ENCODE assay signal across 13 cellular contexts in the genomic region with DNA sequence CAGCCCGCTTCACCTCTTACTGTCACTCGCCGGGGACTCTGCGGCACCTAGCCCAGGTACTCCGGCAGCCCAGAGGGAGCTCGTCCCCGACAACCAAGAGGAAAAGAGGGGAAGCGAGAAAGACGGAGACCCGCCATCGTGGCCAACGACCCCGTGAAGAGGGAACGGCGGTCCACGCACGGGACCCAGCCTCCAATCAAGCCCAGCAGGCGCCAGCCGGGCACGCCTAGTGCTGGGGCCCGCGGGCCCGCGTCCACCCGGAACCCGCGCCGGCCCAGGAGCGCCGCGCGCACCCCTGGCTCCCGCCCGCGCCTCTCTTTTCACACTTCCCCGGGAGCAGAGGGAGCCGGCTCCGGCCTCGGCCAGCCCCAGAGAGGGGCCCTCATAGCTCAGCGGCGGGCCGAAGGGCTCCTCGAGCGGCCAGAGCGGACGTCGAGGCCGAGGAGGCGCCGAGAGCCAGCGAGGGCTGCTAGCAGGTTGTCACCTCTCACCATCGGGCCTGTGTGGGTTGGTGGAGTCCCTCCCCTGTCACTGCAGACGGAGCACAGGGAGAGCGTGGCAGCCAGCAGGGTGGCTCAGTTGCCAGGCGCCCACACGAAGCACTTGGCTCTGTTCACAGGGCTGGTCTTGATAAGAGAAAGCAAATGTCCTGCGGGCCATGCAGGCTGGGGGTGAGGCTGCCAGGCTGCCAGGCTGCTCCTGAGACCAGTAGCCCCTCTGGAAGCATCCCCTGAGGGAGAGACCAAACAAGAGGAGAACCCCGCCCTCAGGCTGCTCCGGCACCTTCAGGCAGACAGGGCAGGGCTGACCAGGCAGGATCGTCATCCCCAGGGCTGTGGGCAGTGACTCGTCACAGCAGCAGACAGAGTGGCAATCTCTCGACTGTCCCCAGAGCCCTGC. TPM values are rescaled to one million over a fixed set of nuclear protein-coding genes. Genes with fewer than 3 reads are reported as not detected.
DNase-seq lines count a peak whose midpoint lies in the region; ATAC-seq, FAIRE-seq and TF ChIP-seq lines count a peak whose summit lies in the region.
"Had no signal": no experiment of that assay in that cellular context is flagged by ENCODE, and none has a peak within 500 bp of the region (broad histone marks: within the 10 kb centered on the region; RNA-seq: fewer than 3 reads in every experiment).

No MANE protein-coding gene starts in this region.

- peaks cover 15% of the 10 kb centered on the region for H3K4me1 Mint-ChIP-seq in astrocyte (ENCODE audit: low read depth, unreplicated experiment)
- no peaks in the 10 kb centered on the region for H3K4me1 Mint-ChIP-seq in Caco-2 (ENCODE audit: low read depth, unreplicated experiment)
- H3K4me1 Mint-ChIP-seq: activated CD4-positive, alpha-beta T cell treated with anti-CD3 and anti-CD28 coated beads, Interleukin-2, amount 10 ng/mL, durations not matched to agents 7 days and 5 days had no signal

- no peaks in the 10 kb centered on the region for H3K27me3 Mint-ChIP-seq in astrocyte (ENCODE audit: low read depth, unreplicated experiment)
- H3K27me3 Mint-ChIP-seq in Caco-2 (ENCODE audit: insufficient read depth, unreplicated experiment), result no peaks in the 10 kb centered on the region

- no peaks in the 10 kb centered on the region for H3K9me3 Mint-ChIP-seq in astrocyte (ENCODE audit: unreplicated experiment)
- H3K9me3 Mint-ChIP-seq in Caco-2 (ENCODE audit: unreplicated experiment), result no peaks in the 10 kb centered on the region
- H3K9me3 Mint-ChIP-seq: activated CD4-positive, alpha-beta T cell treated with anti-CD3 and anti-CD28 coated beads, Interleukin-2, amount 10 ng/mL, durations not matched to agents 7 days and 5 days; stimulated activated naive CD8-positive, alpha-beta T cell treated with anti-CD3 and anti-CD28 coated beads, Interleukin-15, Interleukin-2, amounts not matched to agents 100 ng/mL and 50 ng/mL, for 24 hours had no signal

- H2AFZ ChIP-seq in astrocyte (ENCODE audit: low read depth, low read length) (peak overlapping the region; percentile 47), HepG2 (ENCODE audit: low read length) (no peak overlapping the region)

- BruUV-seq in HepG2 (replicated peaks; lab: Mats Ljungman, UMichigan) (no TSS peak), Caco-2 (replicated peaks; lab: Mats Ljungman, UMichigan) (no TSS peak)

- H3K9ac ChIP-seq in astrocyte (ENCODE audit: low read length), result no peak overlapping the region
- H3K9ac ChIP-seq in HepG2 (ENCODE audit: insufficient read depth, low read depth, low read length), result no peak overlapping the region

- H3K27me3 ChIP-seq in astrocyte (ENCODE audit: insufficient read depth, low read length) (no peaks in the 10 kb centered on the region), HepG2 (ENCODE audit: control insufficient read depth in 1 of 2, insufficient read depth in 2 of 2, low read length in 2 of 2) (peaks cover 0 to 9% of the 10 kb centered on the region in 2 experiments; a peak in 1 of 5 replicates), tibial artery (no peaks in the 10 kb centered on the region), Caco-2 (replicated peaks; ENCODE audit: control insufficient read depth, insufficient read depth, low read length) (no peaks in the 10 kb centered on the region)

- H3K79me2 ChIP-seq in astrocyte (ENCODE audit: insufficient read depth, low read length), result no peaks in the 10 kb centered on the region
- H3K79me2 ChIP-seq in HepG2 (ENCODE audit: insufficient read depth, low read length), result no peaks in the 10 kb centered on the region

- in situ Hi-C loops in HepG2 (cut with HindIII; ENCODE audit: extremely low pct_ligation_motif_present, low pct_unique_long_range_greater_than_20kb), result no loop called here

- H3K27ac ChIP-seq in astrocyte (ENCODE audit: low read depth, low read length) (no peak overlapping the region), HepG2 (ENCODE audit: extremely low read length, insufficient read depth, low read length) (no peak overlapping the region), tibial artery (peak overlapping the region; percentile 73 to 84)

- H3K4me1 ChIP-seq in astrocyte (ENCODE audit: insufficient read depth, low read length), result peaks cover 2% of the 10 kb centered on the region
- peaks cover 27% of the 10 kb centered on the region for H3K4me1 ChIP-seq in HepG2 (ENCODE audit: insufficient read depth, low read length)
- peaks cover 3 to 79% (median 63%) of the 10 kb centered on the region in 4 donors for H3K4me1 ChIP-seq in tibial artery
- H3K4me1 ChIP-seq in Caco-2, result no peaks in the 10 kb centered on the region

- 90% methylated on average over 58 of the region's 62 CpGs for WGBS in HepG2 (ENCODE audit: low lambda C conversion rate)

- peak; percentile 15 for DNase-seq in activated CD4-positive, alpha-beta T cell treated with anti-CD3 and anti-CD28 coated beads for 48 hours
- DNase-seq in activated CD4-positive, alpha-beta T cell treated with anti-CD3 and anti-CD28 coated beads, Interleukin-2, amount 50 U/mL, for 48 hours, result no peak
- DNase-seq in astrocyte (ENCODE audit: low read depth) (no peak), HepG2 (ENCODE audit: low spot score) (no peak), tibial artery (peak; percentile 32 to 72), Caco-2 (no peak)
- DNase-seq: activated CD4-positive, alpha-beta T cell treated with anti-CD3 and anti-CD28 coated beads, Interleukin-2, amount 10 ng/mL, durations not matched to agents 7 days and 5 days had no signal

- H4K20me1 ChIP-seq in astrocyte (ENCODE audit: insufficient read depth, low read length) (no peaks in the 10 kb centered on the region), HepG2 (ENCODE audit: insufficient read depth, low read length) (no peaks in the 10 kb centered on the region; the same call in 1 of the 2 replicates)

- H3K27ac Mint-ChIP-seq in astrocyte (ENCODE audit: unreplicated experiment), result no peak overlapping the region
- no peak overlapping the region for H3K27ac Mint-ChIP-seq in Caco-2 (ENCODE audit: unreplicated experiment)
- H3K27ac Mint-ChIP-seq: activated CD4-positive, alpha-beta T cell treated with anti-CD3 and anti-CD28 coated beads, Interleukin-2, amount 10 ng/mL, durations not matched to agents 7 days and 5 days; stimulated activated naive CD8-positive, alpha-beta T cell treated with anti-CD3 and anti-CD28 coated beads, Interleukin-15, Interleukin-2, amounts not matched to agents 100 ng/mL and 50 ng/mL, for 24 hours had no signal

- CTCF ChIA-PET in HepG2 (lab: Yijun Ruan, JAX; ENCODE audit: low intra/inter-chr PET ratio, low total read pairs) (no interaction called here), Caco-2 (lab: Charles Lee) (interaction anchor here (1.0 to 1.2 kb wide), 2 partner anchors 23 to 91 kb away, joined by 3 to 4 read pairs; no protein-coding TSS in a partner anchor)

- POLR2A ChIA-PET in HepG2 (lab: Yijun Ruan, JAX) (interaction anchor here (1.0 to 1.3 kb wide), 2 partner anchors 10 to 22 kb away, joined by 3 read pairs; no protein-coding TSS in a partner anchor), Caco-2 (lab: Charles Lee) (no interaction called here)

- TF ChIP-seq CTCF in astrocyte (IDR thresholded peaks at IDR 0.05; ENCODE audit: insufficient read depth, low read depth, low read length) (no peak), HepG2 (CRISPR knock-in tag; IDR thresholded peaks at IDR 0.05) (no peak), tibial artery (IDR thresholded peaks at IDR 0.05) (no peak), Caco-2 (IDR thresholded peaks at IDR 0.05; ENCODE audit: insufficient read depth in 1 of 2, low read depth in 1 of 2, low read length in 1 of 2, severe bottlenecking in 1 of 2, unreplicated experiment in 1 of 2) (no peak)

- H3K9me3 ChIP-seq in astrocyte (ENCODE audit: insufficient read depth, low read depth, low read length) (no peaks in the 10 kb centered on the region), HepG2 (ENCODE audit: low read length) (no peaks in the 10 kb centered on the region), tibial artery (no peaks in the 10 kb centered on the region), Caco-2 (no peaks in the 10 kb centered on the region)
- H3K9me3 ChIP-seq: HAP-1 had no signal

- TF ChIP-seq EP300 in HepG2 (IDR thresholded peaks at IDR 0.05; ENCODE audit: low read depth in 2 of 2, low read length in 2 of 2) (no peak), HepG2 (CRISPR knock-in tag; IDR thresholded peaks at IDR 0.05; ENCODE audit: borderline replicate concordance) (no peak)

- no peak for TF ChIP-seq POLR2A in HepG2 (IDR thresholded peaks at IDR 0.05; ENCODE audit: insufficient read depth in 1 of 2, low read depth in 2 of 2, low read length in 2 of 2)

- no peak for TF ChIP-seq RAD21 in HepG2 (CRISPR knock-in tag; IDR thresholded peaks at IDR 0.05)

- peak overlapping the region; percentile 57 for H3K4me2 ChIP-seq in astrocyte (ENCODE audit: low read length)
- H3K4me2 ChIP-seq in HepG2 (ENCODE audit: low read depth, low read length), result no peak overlapping the region

- H3K36me3 ChIP-seq in astrocyte (ENCODE audit: insufficient read depth, low read length) (no peaks in the 10 kb centered on the region), HepG2 (replicated peaks in 1 of 2; ENCODE audit: control insufficient read depth in 1 of 2, insufficient read depth in 2 of 2, low read length in 2 of 2) (0 out of 5 replicates have a peak, but pooled peaks cover 0 to 1% of the 10 kb centered on the region in 2 experiments), tibial artery (no peaks in the 10 kb centered on the region), Caco-2 (ENCODE audit: control insufficient read depth, insufficient read depth, low read length) (no peaks in the 10 kb centered on the region; the same call in 1 of the 2 replicates)
- H3K36me3 ChIP-seq: HAP-1 had no signal

- H3K4me3 ChIP-seq in astrocyte (ENCODE audit: insufficient read depth, low read depth, low read length) (no peak overlapping the region), HepG2 (replicated peaks in 1 of 3; ENCODE audit: insufficient read depth in 1 of 3, low read depth in 2 of 3, low read length in 3 of 3) (no peak overlapping the region), tibial artery (peak overlapping the region in 1 of 2 donors; percentile 35), Caco-2 (ENCODE audit: low read depth, low read length) (no peak overlapping the region)
- H3K4me3 ChIP-seq: HAP-1, K562 had no signal

- ATAC-seq in HepG2, result no peak; the same call in 2 of the 3 replicates
- ATAC-seq in HG02852 (IDR thresholded peaks at IDR 0.05; ENCODE audit: unreplicated experiment), result no peak
- ATAC-seq in HG02870 (IDR thresholded peaks at IDR 0.05; ENCODE audit: unreplicated experiment), result no peak
- ATAC-seq: K562 had no signal

- H3K36me3 Mint-ChIP-seq in astrocyte (ENCODE audit: low read depth, unreplicated experiment) (peaks cover 2% of the 10 kb centered on the region), Caco-2 (ENCODE audit: insufficient read depth, unreplicated experiment) (no peaks in the 10 kb centered on the region)

- FAIRE-seq in astrocyte (lab: Jason Lieb, UNC) (no peak), HepG2 (lab: Jason Lieb, UNC) (no peak)
- FAIRE-seq: bronchial epithelial cell, K562 had no signal

- intact Hi-C loops in HepG2 (cut with micrococcal nuclease; ENCODE audit: unreplicated experiment) (no loop called here), tibial artery (cut with DNase I; ENCODE audit: low total_unique reads) (loop anchor here (5.0 kb wide), 1 partner anchor 36 kb away; a partner anchor contains a TSS), Caco-2 (cut with micrococcal nuclease; ENCODE audit: unreplicated experiment) (no loop called here)

- H3K4me3 Mint-ChIP-seq in astrocyte (ENCODE audit: unreplicated experiment) (no peak overlapping the region), Caco-2 (ENCODE audit: unreplicated experiment) (no peak overlapping the region)
- H3K4me3 Mint-ChIP-seq: activated CD4-positive, alpha-beta T cell treated with anti-CD3 and anti-CD28 coated beads, Interleukin-2, amount 10 ng/mL, durations not matched to agents 7 days and 5 days; stimulated activated naive CD8-positive, alpha-beta T cell treated with anti-CD3 and anti-CD28 coated beads, Interleukin-15, Interleukin-2, amounts not matched to agents 100 ng/mL and 50 ng/mL, for 24 hours had no signal

RNA-seq across cellular contexts. Expression of a gene that starts 36.9 kb away (rescaled TPM):
- total RNA-seq in astrocyte (9.6 and 9.8 TPM in 2 replicates), HepG2 (2016; rRNA removed; fragmentation: Illumina TruSeq; extraction: Trizol) (2.5 and 3.1 TPM in 2 replicates), Caco-2 (2022) (21.0 and 22.9 TPM in 2 replicates)
- total RNA-seq in HepG2 (2016; cell fraction: cytosol; rRNA removed; fragmentation: Illumina TruSeq; extraction: Trizol; ENCODE audit: low read depth), result 0.53 and 0.71 TPM in 2 replicates
- total RNA-seq in HepG2 (2016; cell fraction: insoluble cytoplasmic fraction; rRNA removed; fragmentation: Illumina TruSeq; extraction: Trizol), result 2.6 and 2.9 TPM in 2 replicates
- total RNA-seq in HepG2 (2016; cell fraction: membrane; rRNA removed; fragmentation: Illumina TruSeq; extraction: Trizol), result 3.0 and 3.1 TPM in 2 replicates
- 2.7 and 3.1 TPM in 2 replicates for total RNA-seq in HepG2 (2016; cell fraction: nucleus; rRNA removed; fragmentation: Illumina TruSeq; extraction: Trizol)
- polyA plus RNA-seq in HepG2 (2011; rRNA removed), result 11.8 and 16.9 TPM in 2 replicates
- polyA plus RNA-seq in HepG2 (2011; cell fraction: cytosol; rRNA removed), result 5.0 and 9.2 TPM in 2 replicates
- 5.8 and 9.5 TPM in 2 replicates for polyA plus RNA-seq in HepG2 (2011; cell fraction: nucleus; rRNA removed)
- polyA plus RNA-seq in HepG2 (2012), result 8.7 and 11.2 TPM in 2 replicates
- polyA plus RNA-seq in HepG2 (2016; cell fraction: cytosol; fragmentation: Illumina TruSeq; extraction: Trizol; ENCODE audit: low read depth), result 0.48 and 0.57 TPM in 2 replicates
- 2.9 and 3.2 TPM in 2 replicates for polyA plus RNA-seq in HepG2 (2016; cell fraction: insoluble cytoplasmic fraction; fragmentation: Illumina TruSeq; extraction: Trizol; ENCODE audit: low read depth)
- polyA plus RNA-seq in HepG2 (2016; cell fraction: membrane; fragmentation: Illumina TruSeq; extraction: Trizol; ENCODE audit: low read depth), result 1.8 and 2.0 TPM in 2 replicates
- polyA plus RNA-seq in HepG2 (2016; cell fraction: nucleus; fragmentation: Illumina TruSeq; extraction: Trizol; ENCODE audit: insufficient read depth, low read depth), result 4.8 and 5.6 TPM in 2 replicates
- 22.9 and 78.5 TPM in 2 replicates for polyA minus RNA-seq in HepG2 (2011; rRNA and poly(A)+ RNA removed; ENCODE audit: low replicate concordance)
- 5.3 and 10.4 TPM in 2 replicates for polyA minus RNA-seq in HepG2 (2011; cell fraction: cytosol; rRNA and poly(A)+ RNA removed)
- 7.1 and 10.8 TPM in 2 replicates for polyA minus RNA-seq in HepG2 (2011; cell fraction: nucleus; rRNA and poly(A)+ RNA removed)

RNA-seq across cellular contexts. Expression of a gene that starts 55.0 kb away (rescaled TPM):
- total RNA-seq in astrocyte, result 2.5 and 4.1 TPM in 2 replicates
- 10.6 and 12.0 TPM in 2 replicates for total RNA-seq in HepG2 (2016; rRNA removed; fragmentation: Illumina TruSeq; extraction: Trizol)
- 5.6 and 8.3 TPM in 2 replicates for total RNA-seq in HepG2 (2016; cell fraction: cytosol; rRNA removed; fragmentation: Illumina TruSeq; extraction: Trizol; ENCODE audit: low read depth)
- 10.0 and 12.7 TPM in 2 replicates for total RNA-seq in HepG2 (2016; cell fraction: insoluble cytoplasmic fraction; rRNA removed; fragmentation: Illumina TruSeq; extraction: Trizol)
- 5.3 and 6.5 TPM in 2 replicates for total RNA-seq in HepG2 (2016; cell fraction: membrane; rRNA removed; fragmentation: Illumina TruSeq; extraction: Trizol)
- 19.5 and 21.6 TPM in 2 replicates for total RNA-seq in HepG2 (2016; cell fraction: nucleus; rRNA removed; fragmentation: Illumina TruSeq; extraction: Trizol)
- polyA plus RNA-seq in HepG2 (2011; rRNA removed), result 9.3 and 13.5 TPM in 2 replicates
- 4.2 and 6.2 TPM in 2 replicates for polyA plus RNA-seq in HepG2 (2011; cell fraction: cytosol; rRNA removed)
- 25.1 and 30.9 TPM in 2 replicates for polyA plus RNA-seq in HepG2 (2011; cell fraction: nucleus; rRNA removed)
- 7.4 and 11.8 TPM in 2 replicates for polyA plus RNA-seq in HepG2 (2012)
- polyA plus RNA-seq in HepG2 (2016; cell fraction: cytosol; fragmentation: Illumina TruSeq; extraction: Trizol; ENCODE audit: low read depth), result 0.66 and 1.2 TPM in 2 replicates
- polyA plus RNA-seq in HepG2 (2016; cell fraction: insoluble cytoplasmic fraction; fragmentation: Illumina TruSeq; extraction: Trizol; ENCODE audit: low read depth), result 8.6 and 8.8 TPM in 2 replicates
- 1.7 and 1.9 TPM in 2 replicates for polyA plus RNA-seq in HepG2 (2016; cell fraction: membrane; fragmentation: Illumina TruSeq; extraction: Trizol; ENCODE audit: low read depth)
- 24.2 and 25.3 TPM in 2 replicates for polyA plus RNA-seq in HepG2 (2016; cell fraction: nucleus; fragmentation: Illumina TruSeq; extraction: Trizol; ENCODE audit: insufficient read depth, low read depth)
- 9.4 and 18.5 TPM in 2 replicates for polyA minus RNA-seq in HepG2 (2011; rRNA and poly(A)+ RNA removed; ENCODE audit: low replicate concordance)
- 4.8 and 5.4 TPM in 2 replicates for polyA minus RNA-seq in HepG2 (2011; cell fraction: cytosol; rRNA and poly(A)+ RNA removed)
- 36.2 and 51.6 TPM in 2 replicates for polyA minus RNA-seq in HepG2 (2011; cell fraction: nucleus; rRNA and poly(A)+ RNA removed)
- 10.5 and 11.6 TPM in 2 replicates for total RNA-seq in Caco-2 (2022)

Comparison
In these comparisons a context has a peak if more than half of its experiments do, and no peak if none do; other contexts are left out.
1. DNase-seq: peak in activated CD4-positive, alpha-beta T cell treated with anti-CD3 and anti-CD28 coated beads for 48 hours (single experiment) and tibial artery (2 of 2); none in activated CD4-positive, alpha-beta T cell treated with anti-CD3 and anti-CD28 coated beads, Interleukin-2, amount 50 U/mL, for 48 hours (0 of 2), astrocyte (single experiment), HepG2 (single experiment) and Caco-2 (0 of 2).
2. H3K27ac ChIP-seq: peak in tibial artery (2 of 2); none in astrocyte (single experiment) and HepG2 (single experiment).